ENCODE assay signal across 8 cellular contexts in the genomic region with DNA sequence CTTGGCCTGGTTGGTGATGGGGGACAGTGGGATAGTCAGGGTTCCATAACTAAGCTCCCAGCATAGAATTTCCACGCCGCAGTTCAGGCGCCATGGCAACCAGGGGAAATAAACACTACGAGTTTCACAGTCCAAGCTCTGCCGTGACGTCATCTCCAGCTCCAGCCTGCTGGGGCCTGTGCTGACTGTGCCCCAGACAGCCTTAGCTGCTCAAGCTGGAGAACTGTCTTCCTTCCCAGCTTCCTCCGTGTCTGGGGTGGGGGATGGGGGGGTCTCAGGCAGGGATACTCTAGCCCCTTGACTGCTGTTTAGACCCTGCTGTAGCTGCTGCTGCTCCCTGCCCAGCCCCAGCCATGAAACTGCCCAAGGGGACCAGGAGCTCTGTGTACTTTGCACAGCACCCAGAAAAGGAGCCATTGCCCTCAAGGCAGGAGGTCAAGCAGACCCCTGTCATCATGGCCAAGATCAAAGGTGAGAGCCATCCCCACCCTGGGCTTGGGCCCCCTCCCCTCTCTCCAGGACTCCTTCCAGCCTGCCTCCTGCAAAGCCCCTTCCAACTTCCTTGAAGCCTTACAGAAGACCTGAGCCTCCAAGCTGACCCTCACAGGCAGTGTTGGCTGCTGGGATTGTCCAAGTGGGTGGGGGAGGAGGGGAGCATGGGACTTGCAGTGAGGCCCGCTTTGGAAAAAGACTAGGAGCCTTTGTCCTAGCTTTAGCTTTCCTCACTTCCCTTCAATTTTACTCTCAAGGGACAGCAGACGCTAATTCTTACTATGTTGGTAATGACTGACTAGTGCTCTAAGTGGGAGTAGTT. TPM values are rescaled to one million over a fixed set of nuclear protein-coding genes. Genes with fewer than 3 reads are reported as not detected.
DNase-seq lines count a peak whose midpoint lies in the region; ATAC-seq, FAIRE-seq and TF ChIP-seq lines count a peak whose summit lies in the region.
"Had no signal": no experiment of that assay in that cellular context is flagged by ENCODE, and none has a peak within 500 bp of the region (broad histone marks: within the 10 kb centered on the region; RNA-seq: fewer than 3 reads in every experiment).

No MANE protein-coding gene starts in this region.

- H3K36me3 ChIP-seq in SK-N-SH (replicated peaks in 1 of 2; ENCODE audit: control insufficient read depth in 1 of 2, insufficient read depth in 2 of 2, low read length in 1 of 2) = no peaks in the 10 kb centered on the region
- no peaks in the 10 kb centered on the region for H3K36me3 ChIP-seq in HepG2 (replicated peaks in 1 of 2; ENCODE audit: control insufficient read depth in 1 of 2, insufficient read depth in 2 of 2, low read length in 2 of 2)

- TF ChIP-seq CTCF in GM13977 (IDR thresholded peaks at IDR 0.05; ENCODE audit: extremely low read depth, insufficient read depth, missing control alignments) (no peak), SK-N-SH (IDR thresholded peaks at IDR 0.05) (no peak), HepG2 (CRISPR knock-in tag; IDR thresholded peaks at IDR 0.05) (no peak)

- no peak overlapping the region for H3K4me3 ChIP-seq in SK-N-SH (ENCODE audit: low read depth in 2 of 2, low read length in 1 of 2)
- peak overlapping the region in 2 of 3 experiments; percentile 22 to 60; a peak in 4 of 6 replicates for H3K4me3 ChIP-seq in HepG2 (replicated peaks in 1 of 3; ENCODE audit: insufficient read depth in 1 of 3, low read depth in 2 of 3, low read length in 3 of 3)

- H3K79me2 ChIP-seq in SK-N-SH (ENCODE audit: insufficient read depth) = no peaks in the 10 kb centered on the region
- no peaks in the 10 kb centered on the region for H3K79me2 ChIP-seq in HepG2 (ENCODE audit: insufficient read depth, low read length)

- H3K4me2 ChIP-seq in SK-N-SH (no peak overlapping the region; the same call in 1 of the 2 replicates), HepG2 (ENCODE audit: low read depth, low read length) (peak overlapping the region; percentile 87)

- no peaks in the 10 kb centered on the region for H4K20me1 ChIP-seq in SK-N-SH (ENCODE audit: insufficient read depth)
- no peaks in the 10 kb centered on the region for H4K20me1 ChIP-seq in HepG2 (ENCODE audit: insufficient read depth, low read length)

- H3K9ac ChIP-seq in SK-N-SH = peak overlapping the region; percentile 40; the same call in 1 of the 2 replicates
- H3K9ac ChIP-seq in HepG2 (ENCODE audit: insufficient read depth, low read depth, low read length) = peak overlapping the region; percentile 82

- H2AFZ ChIP-seq in SK-N-SH (ENCODE audit: low read depth) (no peak overlapping the region), HepG2 (ENCODE audit: low read length) (no peak overlapping the region)

- in situ Hi-C loops in GM13977 (cut with MboI; ENCODE audit: low pct_unique_long_range_greater_than_20kb, low sequenced_read_pairs, unreplicated experiment) = no loop called here
- in situ Hi-C loops in HepG2 (cut with HindIII; ENCODE audit: extremely low pct_ligation_motif_present, low pct_unique_long_range_greater_than_20kb) = loop anchor here (10.0 kb wide), 2 partner anchors 81 to 201 kb away; no protein-coding TSS in a partner anchor

- H3K4me1 ChIP-seq in SK-N-SH (ENCODE audit: control insufficient read depth in 1 of 2, insufficient read depth in 2 of 2, low read depth in 1 of 2, low read length in 1 of 2) (peaks cover 0 to 10% of the 10 kb centered on the region in 2 experiments; a peak in 1 of 4 replicates), HepG2 (ENCODE audit: insufficient read depth, low read length) (peaks cover 27% of the 10 kb centered on the region)

- TF ChIP-seq RAD21 in SK-N-SH (IDR thresholded peaks at IDR 0.05; ENCODE audit: low read length) (no peak), HepG2 (CRISPR knock-in tag; IDR thresholded peaks at IDR 0.05) (0 out of 2 replicates have a peak, but pooled peaks have one; percentile 13)

- H3K36me3 Mint-ChIP-seq in dendritic cell treated with granulocyte-macrophage colony-stimulating factor and Interleukin-4, amounts not matched to agents 40 ng/mL and 50 ng/mL, for 4 days (ENCODE audit: low read depth) = no peaks in the 10 kb centered on the region

- H3K4me3 Mint-ChIP-seq in dendritic cell treated with granulocyte-macrophage colony-stimulating factor and Interleukin-4, amounts not matched to agents 40 ng/mL and 50 ng/mL, for 4 days = no peak overlapping the region

- H3K27me3 ChIP-seq in SK-N-SH (ENCODE audit: insufficient read depth) = no peaks in the 10 kb centered on the region
- peaks cover 0 to 6% of the 10 kb centered on the region in 2 experiments; a peak in 2 of 5 replicates for H3K27me3 ChIP-seq in HepG2 (ENCODE audit: control insufficient read depth in 1 of 2, insufficient read depth in 2 of 2, low read length in 2 of 2)

- no peaks in the 10 kb centered on the region for H3K9me3 ChIP-seq in SK-N-SH
- no peaks in the 10 kb centered on the region for H3K9me3 ChIP-seq in HepG2 (ENCODE audit: low read length)

- CTCF ChIA-PET in SK-N-SH (lab: Yijun Ruan, JAX) (interaction anchor here (0.7 to 1.9 kb wide), 10 partner anchors 9 to 415 kb away, joined by 3 to 9 read pairs (median 3); a partner anchor contains a TSS), HepG2 (lab: Yijun Ruan, JAX; ENCODE audit: low intra/inter-chr PET ratio, low total read pairs) (interaction anchor here (0.9 kb wide), 1 partner anchor 9 kb away, joined by 3 read pairs; no protein-coding TSS in a partner anchor)

- 66% methylated on average over 4 of the region's 9 CpGs for WGBS in SK-N-SH (ENCODE audit: low lambda C conversion rate)
- 9% methylated on average over 6 of the region's 9 CpGs for WGBS in HepG2 (ENCODE audit: low lambda C conversion rate)

- DNase-seq in GM13977 (ENCODE audit: low spot score) = peak; percentile 87
- peak; percentile 57 for DNase-seq in HTR-8/SVneo (ENCODE audit: insufficient read length, low spot score)
- peak; percentile 72 for DNase-seq in SK-N-SH
- peak; percentile 81 for DNase-seq in HepG2 (ENCODE audit: low spot score)
- DNase-seq in stimulated activated CD4-positive, alpha-beta T cell treated with anti-CD3 and anti-CD28 coated beads, Interleukin-2, amount 100 ng/mL, for 48 hours = peak; percentile 27 to 31
- DNase-seq in effector CD8-positive, alpha-beta T cell (lab: John Stamatoyannopoulos, UW) = no peak

- POLR2A ChIA-PET in SK-N-SH (lab: Yijun Ruan, JAX) = interaction anchor here (0.6 to 0.9 kb wide), 2 partner anchors 15 to 341 kb away, joined by 3 read pairs; no protein-coding TSS in a partner anchor
- POLR2A ChIA-PET in HepG2 (lab: Yijun Ruan, JAX) = interaction anchor here (0.7 to 1.3 kb wide), 4 partner anchors 15 to 119 kb away, joined by 3 to 4 read pairs (median 4); a partner anchor contains a TSS

- TF ChIP-seq EP300 in SK-N-SH (IDR thresholded peaks at IDR 0.05; ENCODE audit: borderline replicate concordance in 1 of 2, low read depth in 1 of 2, low read length in 1 of 2) (no peak), HepG2 (IDR thresholded peaks at IDR 0.05; ENCODE audit: low read depth in 2 of 2, low read length in 2 of 2) (peak in 1 of 2 experiments; percentile 66; a peak in 2 of 4 replicates), HepG2 (CRISPR knock-in tag; IDR thresholded peaks at IDR 0.05; ENCODE audit: borderline replicate concordance) (no peak)

- peak in 1 of 2 experiments; percentile 59; a peak in 2 of 4 replicates for TF ChIP-seq POLR2A in HepG2 (IDR thresholded peaks at IDR 0.05; ENCODE audit: insufficient read depth in 1 of 2, low read depth in 2 of 2, low read length in 2 of 2)

- intact Hi-C loops in dendritic cell treated with granulocyte-macrophage colony-stimulating factor and Interleukin-4, amounts not matched to agents 40 ng/mL and 50 ng/mL, for 4 days (cut with micrococcal nuclease) = loop anchor here (5.0 kb wide), 1 partner anchor 37 kb away; no protein-coding TSS in a partner anchor
- intact Hi-C loops in HepG2 (cut with micrococcal nuclease; ENCODE audit: unreplicated experiment) = loop anchor here (10.0 kb wide), 1 partner anchor 201 kb away; no protein-coding TSS in a partner anchor

- H3K27me3 Mint-ChIP-seq in dendritic cell treated with granulocyte-macrophage colony-stimulating factor and Interleukin-4, amounts not matched to agents 40 ng/mL and 50 ng/mL, for 4 days = peaks cover 35% of the 10 kb centered on the region

- H3F3A ChIP-seq in SK-N-SH (replicated peaks; ENCODE audit: insufficient read depth) = peaks cover 14% of the 10 kb centered on the region

- no peaks in the 10 kb centered on the region for H3K9me3 Mint-ChIP-seq in dendritic cell treated with granulocyte-macrophage colony-stimulating factor and Interleukin-4, amounts not matched to agents 40 ng/mL and 50 ng/mL, for 4 days

- peak overlapping the region; percentile 70 for H3K27ac Mint-ChIP-seq in dendritic cell treated with granulocyte-macrophage colony-stimulating factor and Interleukin-4, amounts not matched to agents 40 ng/mL and 50 ng/mL, for 4 days

- ATAC-seq in HepG2 = peak; percentile 83

- no TSS peak for BruUV-seq in HepG2 (replicated peaks; lab: Mats Ljungman, UMichigan)

- peaks cover 17% of the 10 kb centered on the region for H3K4me1 Mint-ChIP-seq in dendritic cell treated with granulocyte-macrophage colony-stimulating factor and Interleukin-4, amounts not matched to agents 40 ng/mL and 50 ng/mL, for 4 days (ENCODE audit: low read depth)

- no peaks in the 10 kb centered on the region for H3K9me2 ChIP-seq in SK-N-SH

- no peak for FAIRE-seq in HTR-8/SVneo (lab: Jason Lieb, UNC)
- no peak for FAIRE-seq in HepG2 (lab: Jason Lieb, UNC)

- H3K27ac ChIP-seq in SK-N-SH (ENCODE audit: low read depth in 2 of 2, low read length in 1 of 2) = peak overlapping the region in 1 of 2 experiments; percentile 60; a peak in 2 of 4 replicates
- peak overlapping the region; percentile 34 for H3K27ac ChIP-seq in HepG2 (ENCODE audit: extremely low read length, insufficient read depth, low read length)
- H3K27ac ChIP-seq: VCaP had no signal

RNA-seq across cellular contexts. Expression of a gene that starts 11.4 kb away (rescaled TPM):
- polyA plus RNA-seq in SK-N-SH (2012; rRNA removed) = 0.28 and 0.35 TPM in 2 replicates
- polyA plus RNA-seq in SK-N-SH (2012; cell fraction: cytosol; rRNA removed) = 0.08 and 0.17 TPM in 2 replicates
- polyA plus RNA-seq in SK-N-SH (2012; cell fraction: nucleus; rRNA removed) = 0.70 TPM in 2 replicates
- 0.03 and 0.04 TPM in 2 replicates for total RNA-seq in HepG2 (2016; rRNA removed; fragmentation: Illumina TruSeq; extraction: Trizol)
- not detected in 2 replicates for total RNA-seq in HepG2 (2016; cell fraction: cytosol; rRNA removed; fragmentation: Illumina TruSeq; extraction: Trizol; ENCODE audit: low read depth)
- total RNA-seq in HepG2 (2016; cell fraction: insoluble cytoplasmic fraction; rRNA removed; fragmentation: Illumina TruSeq; extraction: Trizol) = 0.01 and 0.02 TPM in 2 replicates
- not detected in 2 replicates for total RNA-seq in HepG2 (2016; cell fraction: membrane; rRNA removed; fragmentation: Illumina TruSeq; extraction: Trizol)
- total RNA-seq in HepG2 (2016; cell fraction: nucleus; rRNA removed; fragmentation: Illumina TruSeq; extraction: Trizol) = 0.06 and 0.09 TPM in 2 replicates
- 0.01 and 0.03 TPM in 2 replicates for polyA plus RNA-seq in HepG2 (2011; rRNA removed)
- 0.01 TPM in 2 replicates for polyA plus RNA-seq in HepG2 (2011; cell fraction: cytosol; rRNA removed)
- 0.14 and 0.19 TPM in 2 replicates for polyA plus RNA-seq in HepG2 (2011; cell fraction: nucleus; rRNA removed)
- 0.03 and 0.04 TPM in 2 replicates for polyA plus RNA-seq in HepG2 (2012)
- polyA plus RNA-seq in HepG2 (2016; cell fraction: cytosol; fragmentation: Illumina TruSeq; extraction: Trizol; ENCODE audit: low read depth) = not detected in 2 replicates
- not detected in 2 replicates for polyA plus RNA-seq in HepG2 (2016; cell fraction: insoluble cytoplasmic fraction; fragmentation: Illumina TruSeq; extraction: Trizol; ENCODE audit: low read depth)
- polyA plus RNA-seq in HepG2 (2016; cell fraction: membrane; fragmentation: Illumina TruSeq; extraction: Trizol; ENCODE audit: low read depth) = not detected in 2 replicates
- not detected in 2 replicates for polyA plus RNA-seq in HepG2 (2016; cell fraction: nucleus; fragmentation: Illumina TruSeq; extraction: Trizol; ENCODE audit: insufficient read depth, low read depth)
- polyA minus RNA-seq in HepG2 (2011; rRNA and poly(A)+ RNA removed; ENCODE audit: low replicate concordance) = 0.08 and 24.5 TPM in 2 replicates
- polyA minus RNA-seq in HepG2 (2011; cell fraction: cytosol; rRNA and poly(A)+ RNA removed) = 0.18 TPM in 1 of 2 replicates, not detected in the other
- polyA minus RNA-seq in HepG2 (2011; cell fraction: nucleus; rRNA and poly(A)+ RNA removed) = 0.12 and 0.13 TPM in 2 replicates

Comparison
In these comparisons a context has a peak if more than half of its experiments do, and no peak if none do; other contexts are left out.
1. H3K4me3 ChIP-seq: peak in HepG2 (2 of 3); none in SK-N-SH (0 of 2).